ENCODE assay signal across 8 cellular contexts in the genomic region with DNA sequence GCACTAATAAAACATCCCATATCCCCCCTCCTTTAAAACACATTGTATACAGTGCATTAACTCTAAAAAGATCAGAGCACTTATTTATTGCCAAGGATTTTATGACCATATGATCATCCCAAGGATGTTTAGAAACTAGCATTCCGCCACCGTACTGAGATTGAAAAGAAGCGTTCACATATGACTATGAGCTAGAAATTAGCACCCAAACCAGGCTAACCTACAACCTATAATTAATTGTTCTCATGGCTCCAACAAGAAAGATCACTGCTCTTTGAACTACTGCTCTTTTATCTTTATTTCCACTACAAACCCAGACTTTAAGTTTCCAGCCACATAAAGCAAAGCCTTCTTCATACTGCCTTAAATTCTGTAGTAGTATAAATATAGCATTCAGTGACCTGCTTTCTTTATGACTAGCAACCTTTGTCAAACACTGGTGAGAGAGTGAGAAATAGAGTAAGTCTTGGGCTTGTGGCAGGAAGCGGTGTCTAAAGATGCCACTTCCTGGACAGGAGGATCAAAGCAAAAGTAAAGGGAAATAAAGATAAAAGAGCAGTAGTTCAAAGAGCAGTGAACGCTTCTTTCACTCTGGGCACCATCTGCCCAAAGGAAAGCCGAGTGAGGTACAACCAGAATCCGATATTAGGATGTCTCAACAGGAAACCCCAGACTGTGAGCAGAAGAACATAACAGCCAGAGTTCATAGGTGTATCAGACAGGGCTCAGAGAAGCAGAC.
DNase-seq lines count a peak whose midpoint lies in the region; ATAC-seq, FAIRE-seq and TF ChIP-seq lines count a peak whose summit lies in the region.

No MANE protein-coding gene starts in this region.

- no peak for TF ChIP-seq EP300 in sigmoid colon (IDR thresholded peaks at IDR 0.05)

- no peaks in the 10 kb centered on the region for H3K27me3 ChIP-seq in sigmoid colon

- FAIRE-seq in D721Med (lab: Jason Lieb, UNC): no peak

- intact Hi-C loops in sigmoid colon (cut with DNase I): loop anchor here (10.0 kb wide), 1 partner anchor 590 kb away; no protein-coding TSS in a partner anchor

- TF ChIP-seq CTCF in sigmoid colon (IDR thresholded peaks at IDR 0.05): no peak
- no peak for TF ChIP-seq CTCF in D721Med (IDR thresholded peaks at IDR 0.05; ENCODE audit: insufficient read depth, missing control alignments)

- peak overlapping the region; percentile 91 for H3K27ac Mint-ChIP-seq in activated naive CD8-positive, alpha-beta T cell treated with anti-CD3 and anti-CD28 coated beads for 36 hours

- DNase-seq in RPMI7951 (ENCODE audit: low read depth) (peak; percentile 33), sigmoid colon (no peak), D721Med (ENCODE audit: insufficient read length, low spot score) (no peak), mesenteric fat pad (ENCODE audit: low spot score) (no peak)
- peak; percentile 76 for DNase-seq in activated naive CD8-positive, alpha-beta T cell treated with anti-CD3 and anti-CD28 coated beads for 36 hours
- DNase-seq in stimulated activated CD8-positive, alpha-beta memory T cell treated with anti-CD3 and anti-CD28 coated beads, Interleukin-7, amount 100 ng/mL, for 4 hours (ENCODE audit: low read depth in 2 of 2): peak; percentile 41 to 51

- peaks cover 25% of the 10 kb centered on the region for H3K36me3 Mint-ChIP-seq in activated naive CD8-positive, alpha-beta T cell treated with anti-CD3 and anti-CD28 coated beads for 36 hours

- TF ChIP-seq POLR2A in sigmoid colon (IDR thresholded peaks at IDR 0.05): no peak

- H3K9me3 ChIP-seq in sigmoid colon: no peaks in the 10 kb centered on the region

- H3K9me3 Mint-ChIP-seq in activated naive CD8-positive, alpha-beta T cell treated with anti-CD3 and anti-CD28 coated beads for 36 hours: peaks cover 21% of the 10 kb centered on the region

- no peak overlapping the region for H3K4me3 ChIP-seq in sigmoid colon

- ATAC-seq in GM18502 (IDR thresholded peaks at IDR 0.05; ENCODE audit: poor library complexity, unreplicated experiment): peak; percentile 95
- peak; percentile 89 for ATAC-seq in HG02840 (IDR thresholded peaks at IDR 0.05; ENCODE audit: low FRiP score, unreplicated experiment)

- peaks cover 0 to 6% (median 2%) of the 10 kb centered on the region in 4 donors for H3K4me1 ChIP-seq in sigmoid colon

- H3K4me3 Mint-ChIP-seq in activated naive CD8-positive, alpha-beta T cell treated with anti-CD3 and anti-CD28 coated beads for 36 hours: peak overlapping the region; percentile 4

- peaks cover 35% of the 10 kb centered on the region for H3K4me1 Mint-ChIP-seq in activated naive CD8-positive, alpha-beta T cell treated with anti-CD3 and anti-CD28 coated beads for 36 hours

- H3K36me3 ChIP-seq in sigmoid colon: no peaks in the 10 kb centered on the region

- H3K27me3 Mint-ChIP-seq in activated naive CD8-positive, alpha-beta T cell treated with anti-CD3 and anti-CD28 coated beads for 36 hours: peaks cover 11% of the 10 kb centered on the region

- no peak overlapping the region for H3K27ac ChIP-seq in sigmoid colon

- 9 to 22% methylated on average over 7 of the region's 7 CpGs for WGBS in sigmoid colon, 2 donors

Comparison
In these comparisons a context has a peak if more than half of its experiments do, and no peak if none do; other contexts are left out.
1. DNase-seq: peak in RPMI7951 (single experiment), activated naive CD8-positive, alpha-beta T cell treated with anti-CD3 and anti-CD28 coated beads for 36 hours (single experiment) and stimulated activated CD8-positive, alpha-beta memory T cell treated with anti-CD3 and anti-CD28 coated beads, Interleukin-7, amount 100 ng/mL, for 4 hours (2 of 2); none in sigmoid colon (single experiment), D721Med (single experiment) and mesenteric fat pad (single experiment).